25 cellular contexts compared by ENCODE assay signal in genomic region chr12:103558879-103559278, GRCh38. TPM values are rescaled to one million over a fixed set of nuclear protein-coding genes. Genes with fewer than 3 reads are reported as not detected.
DNase-seq lines count a peak whose midpoint lies in the region; ATAC-seq, FAIRE-seq and TF ChIP-seq lines count a peak whose summit lies in the region.
"Had no signal": no experiment of that assay in that cellular context is flagged by ENCODE, and none has a peak within 500 bp of the region (broad histone marks: within the 10 kb centered on the region; RNA-seq: fewer than 3 reads in every experiment).

No MANE protein-coding gene starts in this region.

- H3K27me3 ChIP-seq in PC-3 (ENCODE audit: low read length) (no peaks in the 10 kb centered on the region), esophagus muscularis mucosa (peaks cover 0 to 6% (median 0%) of the 10 kb centered on the region in 4 donors), keratinocyte (ENCODE audit: control insufficient read depth, extremely low read depth, insufficient read depth, low read length) (no peaks in the 10 kb centered on the region), MM.1S (replicated peaks; ENCODE audit: insufficient read depth, low read length) (no peaks in the 10 kb centered on the region)
- H3K27me3 ChIP-seq: BE2C had no signal

- no peak for TF ChIP-seq EP300 in esophagus muscularis mucosa (IDR thresholded peaks at IDR 0.05)

- no peaks in the 10 kb centered on the region for H3K36me3 Mint-ChIP-seq in natural killer cell treated with Interleukin-12 subunit alpha and Interleukin-12 subunit beta and Interleukin-15 and Interleukin-18, amount 100 ng/mL, for 72 hours
- H3K36me3 Mint-ChIP-seq: CD4-positive, CD25-positive, alpha-beta regulatory T cell had no signal

- H3K27ac ChIP-seq in PC-3 (ENCODE audit: low read length) = peak overlapping the region; percentile 92; the same call in 1 of the 2 replicates
- no peak overlapping the region for H3K27ac ChIP-seq in esophagus muscularis mucosa (replicated peaks in 1 of 4)
- no peak overlapping the region for H3K27ac ChIP-seq in keratinocyte (ENCODE audit: control insufficient read depth, insufficient read depth, low read length)
- no peak overlapping the region for H3K27ac ChIP-seq in MM.1S (ENCODE audit: low read length)
- H3K27ac ChIP-seq: GM23248, HL-60 had no signal

- H3K9me2 ChIP-seq in PC-3 (replicated peaks; ENCODE audit: low read length) (no peaks in the 10 kb centered on the region), MM.1S (replicated peaks; ENCODE audit: insufficient read depth, low read length) (no peaks in the 10 kb centered on the region)

- CTCF ChIA-PET in PC-3 (lab: Charles Lee) = no interaction called here

- dilution Hi-C loops in keratinocyte (cut with MboI; ENCODE audit: extremely low pct_ligation_motif_present, low sequenced_read_pairs) = no loop called here

- H3F3A ChIP-seq in PC-3 (ENCODE audit: low read length, unreplicated experiment) (peaks cover 9% of the 10 kb centered on the region), MM.1S (ENCODE audit: insufficient read depth, low read length) (no peaks in the 10 kb centered on the region)

- POLR2A ChIA-PET in PC-3 (lab: Charles Lee; ENCODE audit: unreplicated experiment) = no interaction called here

- TF ChIP-seq POLR2A in esophagus muscularis mucosa (IDR thresholded peaks at IDR 0.05; ENCODE audit: low read depth) = no peak

- H3K36me3 ChIP-seq in PC-3 (ENCODE audit: low read depth, low read length) (no peaks in the 10 kb centered on the region), esophagus muscularis mucosa (no peaks in the 10 kb centered on the region), keratinocyte (ENCODE audit: control insufficient read depth in 2 of 2, extremely low read depth in 1 of 2, insufficient read depth in 2 of 2, low read length in 2 of 2) (peaks cover 0 to 2% of the 10 kb centered on the region in 2 experiments), MM.1S (replicated peaks; ENCODE audit: insufficient read depth, low read length) (no peaks in the 10 kb centered on the region)
- H3K36me3 ChIP-seq: BE2C, HAP-1 had no signal

- H3K4me2 ChIP-seq in PC-3 (ENCODE audit: low read length) (no peak overlapping the region), keratinocyte (ENCODE audit: control insufficient read depth, extremely low read depth, insufficient read depth, low read depth, low read length) (no peak overlapping the region), MM.1S (ENCODE audit: low read depth, low read length) (no peak overlapping the region)

- H3K9me3 ChIP-seq in PC-3 (ENCODE audit: low read length) (no peaks in the 10 kb centered on the region), esophagus muscularis mucosa (no peaks in the 10 kb centered on the region), keratinocyte (ENCODE audit: control insufficient read depth, low read depth, low read length) (peaks cover 7% of the 10 kb centered on the region), MM.1S (replicated peaks; ENCODE audit: insufficient read depth, low read length) (no peaks in the 10 kb centered on the region)
- H3K9me3 ChIP-seq: BE2C, Caco-2, HAP-1 had no signal

- H3K9me3 Mint-ChIP-seq in natural killer cell treated with Interleukin-12 subunit alpha and Interleukin-12 subunit beta and Interleukin-15 and Interleukin-18, amount 100 ng/mL, for 72 hours = no peaks in the 10 kb centered on the region

- intact Hi-C loops in PC-3 (cut with micrococcal nuclease) = no loop called here
- intact Hi-C loops in esophagus muscularis mucosa (cut with DNase I) = no loop called here

- H3K9ac ChIP-seq in PC-3 (ENCODE audit: low read length) (no peak overlapping the region), keratinocyte (ENCODE audit: control insufficient read depth, extremely low read depth, insufficient read depth, low read length) (no peak overlapping the region), MM.1S (ENCODE audit: low read length) (no peak overlapping the region)
- H3K9ac ChIP-seq: GM23248 had no signal

- no peak for FAIRE-seq in keratinocyte (lab: Jason Lieb, UNC)
- FAIRE-seq: D721Med, GM12878, GM19239 had no signal

- H4K20me1 ChIP-seq in PC-3 (ENCODE audit: low read length) (no peaks in the 10 kb centered on the region), keratinocyte (ENCODE audit: control insufficient read depth, extremely low read depth, insufficient read depth, low read length) (no peaks in the 10 kb centered on the region), MM.1S (ENCODE audit: insufficient read depth, low read length) (no peaks in the 10 kb centered on the region)

- no peaks in the 10 kb centered on the region for H3K9me1 ChIP-seq in keratinocyte (ENCODE audit: control insufficient read depth, extremely low read depth, insufficient read depth, low read length)

- H3K4me3 ChIP-seq in PC-3 (ENCODE audit: low read length) (no peak overlapping the region), esophagus muscularis mucosa (no peak overlapping the region), keratinocyte (ENCODE audit: control insufficient read depth in 2 of 3, extremely low read depth in 1 of 3, insufficient read depth in 2 of 3, low read depth in 1 of 3, low read length in 3 of 3) (no peak overlapping the region), MM.1S (ENCODE audit: low read length) (no peak overlapping the region)
- H3K4me3 ChIP-seq: GM12878, GM23248, HAP-1 had no signal

- 67% methylated on average over 1 of the region's 1 CpG for WGBS in esophagus muscularis mucosa

- peaks cover 10 to 20% of the 10 kb centered on the region in 2 donors for H3K27me3 Mint-ChIP-seq in natural killer cell treated with Interleukin-12 subunit alpha and Interleukin-12 subunit beta and Interleukin-15 and Interleukin-18, amount 100 ng/mL, for 72 hours

- peaks cover 38% of the 10 kb centered on the region for H3K4me1 ChIP-seq in PC-3 (ENCODE audit: insufficient read depth, low read length)
- H3K4me1 ChIP-seq in esophagus muscularis mucosa = no peaks in the 10 kb centered on the region
- H3K4me1 ChIP-seq in keratinocyte (ENCODE audit: control insufficient read depth, extremely low read depth, insufficient read depth, low read length) = peaks cover 31% of the 10 kb centered on the region
- no peaks in the 10 kb centered on the region for H3K4me1 ChIP-seq in MM.1S (ENCODE audit: low read length)
- H3K4me1 ChIP-seq: BE2C, HAP-1 had no signal

- H2AFZ ChIP-seq in PC-3 (ENCODE audit: low read length) = no peak overlapping the region
- H2AFZ ChIP-seq in keratinocyte (ENCODE audit: control insufficient read depth, low read length) = peak overlapping the region; percentile 48
- H2AFZ ChIP-seq in MM.1S (ENCODE audit: low read length) = no peak overlapping the region
- H2AFZ ChIP-seq: GM23248 had no signal

- H3K4me1 Mint-ChIP-seq in natural killer cell treated with Interleukin-12 subunit alpha and Interleukin-12 subunit beta and Interleukin-15 and Interleukin-18, amount 100 ng/mL, for 72 hours (ENCODE audit: low read depth in 2 of 2) = no peaks in the 10 kb centered on the region
- H3K4me1 Mint-ChIP-seq: CD4-positive, CD25-positive, alpha-beta regulatory T cell had no signal

- ATAC-seq in PC-3 = no peak
- ATAC-seq in natural killer cell treated with Interleukin-12 subunit alpha and Interleukin-12 subunit beta and Interleukin-15 and Interleukin-18, amount 100 ng/mL, for 72 hours = no peak
- ATAC-seq: GM12878 had no signal

- no peak overlapping the region for H3K27ac Mint-ChIP-seq in natural killer cell treated with Interleukin-12 subunit alpha and Interleukin-12 subunit beta and Interleukin-15 and Interleukin-18, amount 100 ng/mL, for 72 hours
- H3K27ac Mint-ChIP-seq: CD4-positive, CD25-positive, alpha-beta regulatory T cell had no signal

- H3K4me3 Mint-ChIP-seq in natural killer cell treated with Interleukin-12 subunit alpha and Interleukin-12 subunit beta and Interleukin-15 and Interleukin-18, amount 100 ng/mL, for 72 hours = no peak overlapping the region
- H3K4me3 Mint-ChIP-seq: CD4-positive, CD25-positive, alpha-beta regulatory T cell had no signal

- no TSS peak for BruUV-seq in PC-3 (replicated peaks; lab: Mats Ljungman, UMichigan)

- TF ChIP-seq CTCF in PC-3 (conservative IDR thresholded peaks at IDR 0.05; ENCODE audit: low read depth, low read length) (no peak), esophagus muscularis mucosa (IDR thresholded peaks at IDR 0.05) (no peak), keratinocyte (optimal IDR thresholded peaks at IDR 0.05 in 1 of 3, IDR thresholded peaks at IDR 0.05 in 1 of 3, conservative IDR thresholded peaks at IDR 0.05 in 1 of 3; ENCODE audit: extremely low read depth in 1 of 3, insufficient read depth in 2 of 3, low read length in 3 of 3) (no peak), MM.1S (IDR thresholded peaks at IDR 0.05; ENCODE audit: low read length) (no peak)

- DNase-seq in ELF-1 (ENCODE audit: low read depth, low spot score) = peak; percentile 23
- DNase-seq in PC-3 = peak; percentile 22
- DNase-seq in esophagus muscularis mucosa (ENCODE audit: extremely low spot score) = peak; percentile 86
- DNase-seq in keratinocyte (ENCODE audit: low read depth, low spot score) = no peak
- DNase-seq in NCI-H1694 (lab: John Stamatoyannopoulos, UW) = no peak
- no peak for DNase-seq in NCI-H2081 treated with DMSO at 0.1 percent for 48 hours (lab: John Stamatoyannopoulos, UW)
- DNase-seq in natural killer cell treated with Interleukin-12 subunit alpha and Interleukin-12 subunit beta and Interleukin-15 and Interleukin-18, amount 100 ng/mL, for 72 hours (ENCODE audit: low spot score) = no peak
- DNase-seq in MM.1S = no peak
- DNase-seq: ACHN; BE2C; C1 segment of cervical spinal cord; Caco-2; CD4-positive, CD25-positive, alpha-beta regulatory T cell; DMS79; GF-D8; GM23248 had no signal

- H3K79me2 ChIP-seq in PC-3 (ENCODE audit: low read length) (no peaks in the 10 kb centered on the region), keratinocyte (ENCODE audit: control insufficient read depth, insufficient read depth, low read length) (no peaks in the 10 kb centered on the region), MM.1S (ENCODE audit: low read length) (no peaks in the 10 kb centered on the region)

RNA-seq across cellular contexts. Expression of gene STAB2, which starts 28.2 kb away (rescaled TPM):
- total RNA-seq in PC-3 (2014; rRNA removed) (not detected in 2 replicates), esophagus muscularis mucosa (under 1 TPM in 3 of 4 donors, not detected in 1; under 0.01 to 0.50 (median 0.29) TPM)
- not detected in 3 replicates for polyA plus RNA-seq in keratinocyte
- not detected for polyA plus RNA-seq in keratinocyte (2011; ENCODE audit: low read depth)
- 0.01 TPM in 1 of 2 replicates, not detected in the other for polyA plus RNA-seq in keratinocyte (2011; cell fraction: cytosol; rRNA removed)
- not detected in 2 replicates for polyA plus RNA-seq in keratinocyte (2011; cell fraction: nucleus; rRNA removed)
- polyA plus RNA-seq in keratinocyte (2012; ENCODE audit: low replicate concordance) = 0.03 and 0.58 TPM in 2 replicates
- 0.03 TPM in 1 of 3 replicates, not detected in the others for polyA minus RNA-seq in keratinocyte
- not detected for polyA minus RNA-seq in keratinocyte (2011; cell fraction: cytosol; rRNA and poly(A)+ RNA removed)
- polyA minus RNA-seq in keratinocyte (2011; cell fraction: nucleus; rRNA and poly(A)+ RNA removed) = not detected in 2 replicates
- not detected for total RNA-seq in natural killer cell treated with Interleukin-12 subunit alpha and Interleukin-12 subunit beta and Interleukin-15 and Interleukin-18, amount 100 ng/mL, for 72 hours
- total RNA-seq: A172; CD4-positive, CD25-positive, alpha-beta regulatory T cell; Daoy; GM12878; GM23248; H4; HT1080 had no signal
- polyA plus RNA-seq: CD4-positive, CD25-positive, alpha-beta regulatory T cell; GM23248 had no signal

Comparison
In these comparisons a context has a peak if more than half of its experiments do, and no peak if none do; other contexts are left out.
1. DNase-seq: peak in ELF-1 (single experiment), PC-3 (single experiment) and esophagus muscularis mucosa (single experiment); none in keratinocyte (single experiment), NCI-H1694 (single experiment), NCI-H2081 treated with DMSO at 0.1 percent for 48 hours (single experiment), natural killer cell treated with Interleukin-12 subunit alpha and Interleukin-12 subunit beta and Interleukin-15 and Interleukin-18, amount 100 ng/mL, for 72 hours (single experiment) and MM.1S (single experiment).